In the genomic region with DNA sequence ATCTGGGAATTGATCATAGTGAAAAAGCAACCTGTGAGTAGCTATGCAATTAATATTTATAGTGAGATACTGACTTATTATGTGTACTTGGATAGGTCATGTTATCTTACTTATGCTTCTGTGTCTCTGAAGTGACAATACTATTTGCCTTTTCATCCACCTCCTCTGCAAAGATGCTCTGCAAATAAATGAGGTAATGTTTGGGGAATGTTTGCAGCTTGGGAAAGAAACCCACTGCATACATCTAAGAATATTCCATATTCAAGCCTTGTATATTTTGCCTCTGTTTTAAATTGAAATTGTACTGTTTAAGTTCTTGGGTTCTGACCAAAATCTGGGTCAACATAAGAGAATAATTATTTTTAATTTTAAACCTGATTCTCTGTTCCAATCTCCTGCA, we compare ENCODE assay signal across 9 cellular contexts.
A peak's percentile ranks its signal among the peaks of the same experiment; 100 is the strongest.
DNase-seq lines count a peak whose midpoint lies in the region; ATAC-seq and TF ChIP-seq lines count a peak whose summit lies in the region.
"Had no signal": no experiment of that assay in that cellular context is flagged by ENCODE, and none has a peak within 500 bp of the region (broad histone marks: within the 10 kb centered on the region; RNA-seq: fewer than 3 reads in every experiment).

No MANE protein-coding gene starts in this region.

- H2BK120ac ChIP-seq in neuronal stem cell (ENCODE audit: low read depth, low read length) = no peak overlapping the region

- no peak overlapping the region for H2BK5ac ChIP-seq in neuronal stem cell (ENCODE audit: low read length)

- no peaks in the 10 kb centered on the region for H3K9me3 ChIP-seq in neuronal stem cell (replicated peaks in 1 of 2; ENCODE audit: control insufficient read depth in 2 of 2, insufficient read depth in 1 of 2, low read depth in 1 of 2, low read length in 2 of 2)

- peaks cover 0 to 62% (median 7%) of the 10 kb centered on the region in 3 experiments for H3K27me3 ChIP-seq in neuronal stem cell (ENCODE audit: control insufficient read depth in 3 of 3, insufficient read depth in 3 of 3, low read depth in 1 of 3, low read length in 3 of 3)

- H3K4me3 Mint-ChIP-seq in stimulated activated memory B cell treated with anti-CD40 and anti-IgM and Interleukin-4, amounts not matched to agents 10 μg/mL and 1 μg/mL and 100 μg/mL, for 72 hours = no peak overlapping the region
- H3K4me3 Mint-ChIP-seq in effector memory CD8-positive, alpha-beta T cell = no peak overlapping the region

- no peak overlapping the region for H4K91ac ChIP-seq in neuronal stem cell (ENCODE audit: low read depth, low read length, poor library complexity)

- H2AK5ac ChIP-seq in neuronal stem cell (ENCODE audit: low read depth, low read length) = no peak overlapping the region

- TF ChIP-seq CTCF in choroid plexus epithelial cell (conservative IDR thresholded peaks at IDR 0.05; ENCODE audit: low read depth, low read length) = no peak

- no peak overlapping the region for H3K18ac ChIP-seq in neuronal stem cell (ENCODE audit: low read length)

- ATAC-seq in stimulated activated memory B cell treated with anti-CD40 and anti-IgM and Interleukin-4, amounts not matched to agents 10 μg/mL and 1 μg/mL and 100 μg/mL, for 72 hours = no peak
- ATAC-seq in effector memory CD8-positive, alpha-beta T cell (replicated peaks) = no peak

- H3K27ac ChIP-seq in neuronal stem cell (replicated peaks; ENCODE audit: low read length) = no peak overlapping the region

- no peak overlapping the region for H4K8ac ChIP-seq in neuronal stem cell (ENCODE audit: low read depth, low read length)

- no peaks in the 10 kb centered on the region for H3K4me1 Mint-ChIP-seq in stimulated activated memory B cell treated with anti-CD40 and anti-IgM and Interleukin-4, amounts not matched to agents 10 μg/mL and 1 μg/mL and 100 μg/mL, for 72 hours
- no peaks in the 10 kb centered on the region for H3K4me1 Mint-ChIP-seq in effector memory CD8-positive, alpha-beta T cell (ENCODE audit: low read depth in 2 of 2)

- H3K9me3 Mint-ChIP-seq in stimulated activated memory B cell treated with anti-CD40 and anti-IgM and Interleukin-4, amounts not matched to agents 10 μg/mL and 1 μg/mL and 100 μg/mL, for 72 hours = no peaks in the 10 kb centered on the region
- H3K9me3 Mint-ChIP-seq in effector memory CD8-positive, alpha-beta T cell = peaks cover 0 to 6% of the 10 kb centered on the region in 2 donors

- no peak overlapping the region for H3K14ac ChIP-seq in neuronal stem cell (ENCODE audit: low read length)

- no peak overlapping the region for H2BK15ac ChIP-seq in neuronal stem cell (ENCODE audit: low read length)

- H3K27ac Mint-ChIP-seq in stimulated activated memory B cell treated with anti-CD40 and anti-IgM and Interleukin-4, amounts not matched to agents 10 μg/mL and 1 μg/mL and 100 μg/mL, for 72 hours = no peak overlapping the region
- no peak overlapping the region for H3K27ac Mint-ChIP-seq in effector memory CD8-positive, alpha-beta T cell

- H2BK12ac ChIP-seq in neuronal stem cell (ENCODE audit: low read length) = no peak overlapping the region

- H3K4ac ChIP-seq in neuronal stem cell (ENCODE audit: low read length) = no peak overlapping the region

- no peak overlapping the region for H3K9ac ChIP-seq in neuronal stem cell (ENCODE audit: low read depth, low read length, poor library complexity)

- peaks cover 30% of the 10 kb centered on the region for H3K27me3 Mint-ChIP-seq in stimulated activated memory B cell treated with anti-CD40 and anti-IgM and Interleukin-4, amounts not matched to agents 10 μg/mL and 1 μg/mL and 100 μg/mL, for 72 hours
- no peaks in the 10 kb centered on the region for H3K27me3 Mint-ChIP-seq in effector memory CD8-positive, alpha-beta T cell

- H3K36me3 Mint-ChIP-seq in stimulated activated memory B cell treated with anti-CD40 and anti-IgM and Interleukin-4, amounts not matched to agents 10 μg/mL and 1 μg/mL and 100 μg/mL, for 72 hours = no peaks in the 10 kb centered on the region
- H3K36me3 Mint-ChIP-seq in effector memory CD8-positive, alpha-beta T cell (ENCODE audit: insufficient read depth) = no peaks in the 10 kb centered on the region

- H3K23ac ChIP-seq in neuronal stem cell (ENCODE audit: low read depth, low read length, poor library complexity) = no peak overlapping the region

- peaks cover 0 to 2% of the 10 kb centered on the region in 2 donors for H3K4me1 ChIP-seq in neuronal stem cell (ENCODE audit: control insufficient read depth in 2 of 2, insufficient read depth in 1 of 2, low read depth in 1 of 2, low read length in 2 of 2)

- no peaks in the 10 kb centered on the region for H3K36me3 ChIP-seq in neuronal stem cell (replicated peaks in 1 of 2; ENCODE audit: control insufficient read depth in 2 of 2, insufficient read depth in 2 of 2, low read length in 2 of 2)

- H2AFZ ChIP-seq in neuronal stem cell (ENCODE audit: low read length) = no peak overlapping the region

- H3K4me3 ChIP-seq in choroid plexus epithelial cell (ENCODE audit: low read depth, low read length) = no peak overlapping the region
- no peak overlapping the region for H3K4me3 ChIP-seq in neuronal stem cell (ENCODE audit: low read length in 2 of 2)

- DNase-seq in DMS153 (lab: John Stamatoyannopoulos, UW) (peak; percentile 58), NCI-H2029 (lab: John Stamatoyannopoulos, UW) (peak; percentile 66), choroid plexus epithelial cell (ENCODE audit: low read depth) (peak; percentile 2), neuronal stem cell (ENCODE audit: low spot score) (no peak), NCI-H187 (lab: John Stamatoyannopoulos, UW) (no peak)
- DNase-seq in effector memory CD8-positive, alpha-beta T cell = no peak
- DNase-seq in activated naive CD4-positive, alpha-beta T cell treated with Interleukin-2 at 50 U/mL for 16 hours = no peak
- DNase-seq: stimulated activated CD4-positive, alpha-beta T cell treated with anti-CD3 and anti-CD28 coated beads, Interleukin-4, amount 100 ng/mL, for 24 hours had no signal

- H3K79me1 ChIP-seq in neuronal stem cell (ENCODE audit: low read depth, low read length) = no peaks in the 10 kb centered on the region

- peak overlapping the region; percentile 73 for H3K4me2 ChIP-seq in neuronal stem cell (ENCODE audit: insufficient read depth, low read length, poor library complexity, severe bottlenecking)

Comparison
In these comparisons a context has a peak if more than half of its experiments do, and no peak if none do; other contexts are left out.
1. DNase-seq: peak in DMS153 (single experiment), NCI-H2029 (single experiment) and choroid plexus epithelial cell (single experiment); none in neuronal stem cell (single experiment), effector memory CD8-positive, alpha-beta T cell (0 of 3), NCI-H187 (0 of 2) and activated naive CD4-positive, alpha-beta T cell treated with Interleukin-2 at 50 U/mL for 16 hours (single experiment).